Comparison of ENCODE assay signal across 1 cellular context in genomic region chr12:4787965-4788364, GRCh38.
TF ChIP-seq lines count a peak whose summit lies in the region.

No MANE protein-coding gene starts in this region.

TF ChIP-seq in neural cell, 6 proteins besides CTCF, POLR2A, EP300 and RAD21 (continued from another document):
- TF ChIP-seq, protein P1, sequence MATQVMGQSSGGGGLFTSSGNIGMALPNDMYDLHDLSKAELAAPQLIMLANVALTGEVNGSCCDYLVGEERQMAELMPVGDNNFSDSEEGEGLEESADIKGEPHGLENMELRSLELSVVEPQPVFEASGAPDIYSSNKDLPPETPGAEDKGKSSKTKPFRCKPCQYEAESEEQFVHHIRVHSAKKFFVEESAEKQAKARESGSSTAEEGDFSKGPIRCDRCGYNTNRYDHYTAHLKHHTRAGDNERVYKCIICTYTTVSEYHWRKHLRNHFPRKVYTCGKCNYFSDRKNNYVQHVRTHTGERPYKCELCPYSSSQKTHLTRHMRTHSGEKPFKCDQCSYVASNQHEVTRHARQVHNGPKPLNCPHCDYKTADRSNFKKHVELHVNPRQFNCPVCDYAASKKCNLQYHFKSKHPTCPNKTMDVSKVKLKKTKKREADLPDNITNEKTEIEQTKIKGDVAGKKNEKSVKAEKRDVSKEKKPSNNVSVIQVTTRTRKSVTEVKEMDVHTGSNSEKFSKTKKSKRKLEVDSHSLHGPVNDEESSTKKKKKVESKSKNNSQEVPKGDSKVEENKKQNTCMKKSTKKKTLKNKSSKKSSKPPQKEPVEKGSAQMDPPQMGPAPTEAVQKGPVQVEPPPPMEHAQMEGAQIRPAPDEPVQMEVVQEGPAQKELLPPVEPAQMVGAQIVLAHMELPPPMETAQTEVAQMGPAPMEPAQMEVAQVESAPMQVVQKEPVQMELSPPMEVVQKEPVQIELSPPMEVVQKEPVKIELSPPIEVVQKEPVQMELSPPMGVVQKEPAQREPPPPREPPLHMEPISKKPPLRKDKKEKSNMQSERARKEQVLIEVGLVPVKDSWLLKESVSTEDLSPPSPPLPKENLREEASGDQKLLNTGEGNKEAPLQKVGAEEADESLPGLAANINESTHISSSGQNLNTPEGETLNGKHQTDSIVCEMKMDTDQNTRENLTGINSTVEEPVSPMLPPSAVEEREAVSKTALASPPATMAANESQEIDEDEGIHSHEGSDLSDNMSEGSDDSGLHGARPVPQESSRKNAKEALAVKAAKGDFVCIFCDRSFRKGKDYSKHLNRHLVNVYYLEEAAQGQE (IDR thresholded peaks at IDR 0.05; ENCODE audit: borderline replicate concordance), result peak; percentile 62
- TF ChIP-seq EZH2 (IDR thresholded peaks at IDR 0.05; ENCODE audit: borderline replicate concordance, insufficient read depth, low read length, poor library complexity, severe bottlenecking) (no peak), TAF1 (IDR thresholded peaks at IDR 0.05; ENCODE audit: low read depth) (no peak)
